Comparison of ENCODE assay signal across 26 cellular contexts in the genomic region with DNA sequence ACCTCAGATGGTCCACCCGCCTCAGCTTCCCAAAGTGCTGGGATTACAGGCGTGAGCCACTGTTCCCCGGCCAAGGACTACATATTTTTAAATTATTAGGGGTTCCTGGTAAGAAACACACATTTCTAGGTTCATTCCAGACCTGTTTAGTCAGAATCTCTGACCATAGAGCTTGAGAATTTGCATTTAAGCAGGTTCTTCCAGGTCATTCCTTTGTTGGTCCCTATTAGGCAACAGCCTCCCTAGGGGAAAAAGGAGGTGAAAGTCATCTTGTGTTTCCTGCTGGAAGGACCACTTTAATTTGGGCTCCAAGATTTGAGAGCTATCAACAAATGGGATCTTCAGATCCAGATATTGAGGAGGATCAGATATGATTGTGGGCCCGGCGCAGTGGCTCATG. TPM values are rescaled to one million over a fixed set of nuclear protein-coding genes. Genes with fewer than 3 reads are reported as not detected.
DNase-seq lines count a peak whose midpoint lies in the region; TF ChIP-seq lines count a peak whose summit lies in the region.
"Had no signal": no experiment of that assay in that cellular context is flagged by ENCODE, and none has a peak within 500 bp of the region (broad histone marks: within the 10 kb centered on the region; RNA-seq: fewer than 3 reads in every experiment).

No MANE protein-coding gene starts in this region.

- H3K4me3 ChIP-seq in AG10803 (ENCODE audit: low read length) (no peak overlapping the region), astrocyte of the spinal cord (ENCODE audit: low read depth, low read length) (no peak overlapping the region), fibroblast of villous mesenchyme (ENCODE audit: low read depth, low read length) (no peak overlapping the region)
- H3K4me3 ChIP-seq: A549, gastroesophageal sphincter, suprapubic skin had no signal

- peak; percentile 76 for DNase-seq in AG10803 (ENCODE audit: low read depth)
- peak; percentile 49 for DNase-seq in HPDE6-E6E7 (ENCODE audit: extremely low spot score)
- peak; percentile 16 for DNase-seq in astrocyte of the spinal cord (ENCODE audit: low read depth, low spot score)
- DNase-seq in fibroblast of villous mesenchyme (ENCODE audit: low read depth), result peak; percentile 5
- DNase-seq in NCI-H1436 (lab: John Stamatoyannopoulos, UW), result no peak
- no peak for DNase-seq in anterior cingulate cortex (lab: John Stamatoyannopoulos, UW)
- no peak for DNase-seq in SKM-1 treated with dmso at 0.1 percent for 144 hours (lab: John Stamatoyannopoulos, UW; ENCODE audit: unreplicated experiment)
- DNase-seq in Kasumi-1 (lab: John Stamatoyannopoulos, UW), result no peak
- DNase-seq: activated CD4-positive, alpha-beta T cell treated with anti-CD3 and anti-CD28 coated beads, Interleukin-2, amount 10 ng/mL, durations not matched to agents 24 days and 14 days; activated naive CD4-positive, alpha-beta T cell treated with Interleukin-2 at 50 U/mL for 16 hours; activated T-cell treated with anti-CD3 and anti-CD28 coated beads, Interleukin-2, amount 50 U/mL, for 72 hours; amygdala; C1 segment of cervical spinal cord; DND-41; hypothalamus; MM.1S; NCI-H1417 treated with DMSO at 0.1 percent for 48 hours; NCI-H524 treated with DMSO at 0.1 percent for 48 hours; retina; SK-N-SH; stimulated activated CD4-positive, alpha-beta T cell treated with anti-CD3 and anti-CD28 coated beads, Interleukin-2, amount 100 ng/mL, for 48 hours; T-helper 2 cell; WERI-Rb-1 had no signal

- in situ Hi-C loops in astrocyte of the spinal cord (cut with HindIII; ENCODE audit: low sequenced_read_pairs), result no loop called here

- TF ChIP-seq CTCF in AG10803 (conservative IDR thresholded peaks at IDR 0.05; ENCODE audit: low read length) (no peak), astrocyte of the spinal cord (IDR thresholded peaks at IDR 0.05; ENCODE audit: low read depth, low read length) (no peak), fibroblast of villous mesenchyme (IDR thresholded peaks at IDR 0.05; ENCODE audit: insufficient read depth, low read depth, low read length) (no peak)

RNA-seq across cellular contexts. Expression of gene S1PR2, which starts 16.3 kb away (rescaled TPM):
- 33.2 and 35.4 TPM in 2 replicates for total RNA-seq in fibroblast of villous mesenchyme

RNA-seq across cellular contexts. Expression of gene DNMT1, which starts 20.0 kb away (rescaled TPM):
- 56.1 and 60.2 TPM in 2 replicates for total RNA-seq in fibroblast of villous mesenchyme

RNA-seq across cellular contexts. Expression of gene MRPL4, which starts 37.2 kb away (rescaled TPM):
- total RNA-seq in fibroblast of villous mesenchyme, result 42.3 and 51.5 TPM in 2 replicates

RNA-seq across cellular contexts. Expression of gene ICAM1, which starts 56.1 kb away (rescaled TPM):
- total RNA-seq in fibroblast of villous mesenchyme, result 75.1 and 244 TPM in 2 replicates

Comparison
In these comparisons a context has a peak if more than half of its experiments do, and no peak if none do; other contexts are left out.
1. DNase-seq: peak in AG10803 (single experiment), HPDE6-E6E7 (single experiment), astrocyte of the spinal cord (single experiment) and fibroblast of villous mesenchyme (single experiment); none in NCI-H1436 (single experiment), anterior cingulate cortex (0 of 58), SKM-1 treated with dmso at 0.1 percent for 144 hours (single experiment) and Kasumi-1 (0 of 2).